8 cellular contexts compared by ENCODE assay signal in genomic region chr9:16191691-16192402, GRCh38.
DNase-seq lines count a peak whose midpoint lies in the region; ATAC-seq, FAIRE-seq and TF ChIP-seq lines count a peak whose summit lies in the region.

No MANE protein-coding gene starts in this region.

- no peak overlapping the region for H3K9ac ChIP-seq in BLaER1

- no peaks in the 10 kb centered on the region for H4K20me1 ChIP-seq in BLaER1

- H3K4me1 ChIP-seq in BLaER1 = peaks cover 6% of the 10 kb centered on the region
- H3K4me1 ChIP-seq in right lobe of liver = no peaks in the 10 kb centered on the region

- no peak for TF ChIP-seq POLR2A in right lobe of liver (IDR thresholded peaks at IDR 0.05)

- intact Hi-C loops in right lobe of liver (cut with DNase I) = no loop called here

- H3K27me3 ChIP-seq in BLaER1 (no peaks in the 10 kb centered on the region), right lobe of liver (no peaks in the 10 kb centered on the region)

- FAIRE-seq in HTR-8/SVneo (lab: Jason Lieb, UNC) = peak; percentile 71

- no peak overlapping the region for H3K4me3 ChIP-seq in BLaER1
- no peak overlapping the region for H3K4me3 ChIP-seq in choroid plexus epithelial cell (ENCODE audit: low read depth, low read length)
- H3K4me3 ChIP-seq in right lobe of liver = no peak overlapping the region

- H3K4me2 ChIP-seq in BLaER1 = peak overlapping the region; percentile 26; the same call in 1 of the 2 replicates

- TF ChIP-seq CTCF in choroid plexus epithelial cell (conservative IDR thresholded peaks at IDR 0.05; ENCODE audit: low read depth, low read length) = peak; percentile 94
- peak; percentile 70 to 83 (median 76) for TF ChIP-seq CTCF in right lobe of liver (IDR thresholded peaks at IDR 0.05)

- DNase-seq in HTR-8/SVneo (ENCODE audit: insufficient read length, low spot score) (peak; percentile 59), RPMI7951 (ENCODE audit: low read depth) (peak; percentile 90), choroid plexus epithelial cell (ENCODE audit: low read depth) (peak; percentile 95), right lobe of liver (peak; percentile 61 to 84 (median 80))
- peak; percentile 20 to 37 for DNase-seq in stimulated activated CD8-positive, alpha-beta memory T cell treated with anti-CD3 and anti-CD28 coated beads, Interleukin-7, amount 100 ng/mL, for 48 hours (ENCODE audit: extremely low read depth in 1 of 2, low read depth in 1 of 2)
- no peak for DNase-seq in central memory CD4-positive, alpha-beta T cell

- ATAC-seq in GM18858 (IDR thresholded peaks at IDR 0.05; ENCODE audit: unreplicated experiment) (peak; percentile 68), right lobe of liver (peak; percentile 94 to 99 (median 98))

- no peak overlapping the region for H3K27ac ChIP-seq in BLaER1
- no peak overlapping the region for H3K27ac ChIP-seq in right lobe of liver

- 0% methylated on average over 1 of the region's 14 CpGs for WGBS in right lobe of liver (ENCODE audit: insufficient coverage, low coverage, low lambda C conversion rate, missing lambda C conversion rate)

- H3K9me3 ChIP-seq in BLaER1 (peaks cover 10% of the 10 kb centered on the region), right lobe of liver (no peaks in the 10 kb centered on the region)

- H3K36me3 ChIP-seq in BLaER1 (no peaks in the 10 kb centered on the region), right lobe of liver (no peaks in the 10 kb centered on the region)
